14 cellular contexts compared by ENCODE assay signal in genomic region chr2:10473121-10473756, GRCh38. TPM values are rescaled to one million over a fixed set of nuclear protein-coding genes. Genes with fewer than 3 reads are reported as not detected.
DNase-seq lines count a peak whose midpoint lies in the region; ATAC-seq and TF ChIP-seq lines count a peak whose summit lies in the region.
"Had no signal": no experiment of that assay in that cellular context is flagged by ENCODE, and none has a peak within 500 bp of the region (broad histone marks: within the 10 kb centered on the region; RNA-seq: fewer than 3 reads in every experiment).

No MANE protein-coding gene starts in this region.

- TF ChIP-seq POLR2A in spleen (IDR thresholded peaks at IDR 0.05) (no peak), GM18505 (IDR thresholded peaks at IDR 0.05; ENCODE audit: borderline replicate concordance, extremely low read depth, insufficient read depth, insufficient read length) (no peak)

- H3K9me3 ChIP-seq in spleen, result no peaks in the 10 kb centered on the region
- no peaks in the 10 kb centered on the region for H3K9me3 ChIP-seq in PC-3 (ENCODE audit: low read length)
- H3K9me3 ChIP-seq: Caco-2 had no signal

- H3K4me2 ChIP-seq in PC-3 (ENCODE audit: low read length), result no peak overlapping the region

- H3K4me3 ChIP-seq in spleen (no peak overlapping the region), PC-3 (ENCODE audit: low read length) (no peak overlapping the region)
- H3K4me3 ChIP-seq: GM23248, K562 had no signal

- H3K4me1 ChIP-seq in spleen, result peaks cover 0 to 5% (median 0%) of the 10 kb centered on the region in 6 donors
- H3K4me1 ChIP-seq in PC-3 (ENCODE audit: insufficient read depth, low read length), result no peaks in the 10 kb centered on the region

- H3K36me3 ChIP-seq in spleen (no peaks in the 10 kb centered on the region), PC-3 (ENCODE audit: low read depth, low read length) (no peaks in the 10 kb centered on the region)

- no peak overlapping the region for H3K9ac ChIP-seq in PC-3 (ENCODE audit: low read length)
- H3K9ac ChIP-seq: GM23248 had no signal

- H3K27ac ChIP-seq in C4-2B, result peak overlapping the region; percentile 63
- H3K27ac ChIP-seq in VCaP, result peak overlapping the region; percentile 64
- H3K27ac ChIP-seq in spleen, result no peak overlapping the region
- H3K27ac ChIP-seq in PC-3 (ENCODE audit: low read length), result no peak overlapping the region
- H3K27ac ChIP-seq: GM23248 had no signal

- POLR2A ChIA-PET in PC-3 (lab: Charles Lee; ENCODE audit: unreplicated experiment), result no interaction called here

- TF ChIP-seq CTCF in C4-2B (conservative IDR thresholded peaks at IDR 0.05) (no peak), VCaP (conservative IDR thresholded peaks at IDR 0.05) (no peak), spleen (IDR thresholded peaks at IDR 0.05 in 8 of 11, conservative IDR thresholded peaks at IDR 0.05 in 3 of 11) (no peak), PC-3 (conservative IDR thresholded peaks at IDR 0.05; ENCODE audit: low read depth, low read length) (no peak)

- CTCF ChIA-PET in PC-3 (lab: Charles Lee), result no interaction called here

- H3K79me2 ChIP-seq in PC-3 (ENCODE audit: low read length), result no peaks in the 10 kb centered on the region

- no TSS peak for BruUV-seq in PC-3 (replicated peaks; lab: Mats Ljungman, UMichigan)

- no peak overlapping the region for H2AFZ ChIP-seq in PC-3 (ENCODE audit: low read length)
- H2AFZ ChIP-seq: GM23248 had no signal

- ATAC-seq in GM18505 (IDR thresholded peaks at IDR 0.05; ENCODE audit: unreplicated experiment) (no peak), PC-3 (no peak)
- ATAC-seq: K562 had no signal

- H3F3A ChIP-seq in PC-3 (ENCODE audit: low read length, unreplicated experiment), result no peaks in the 10 kb centered on the region

- 79 to 91% (median 82%) methylated on average over 5 of the region's 5 CpGs for WGBS in spleen, 5 donors

- no peaks in the 10 kb centered on the region for H3K9me2 ChIP-seq in PC-3 (replicated peaks; ENCODE audit: low read length)

- intact Hi-C loops in spleen (cut with DNase I; ENCODE audit: low total_unique reads), result no loop called here
- intact Hi-C loops in PC-3 (cut with micrococcal nuclease), result no loop called here

- DNase-seq in mesenteric fat pad (ENCODE audit: low spot score) (peak; percentile 59), spleen (peak; percentile 32), HUDEP-2 (lab: John Stamatoyannopoulos, UW; ENCODE audit: unreplicated experiment in 76 of 76) (no peak), PC-3 (no peak)
- DNase-seq: Caco-2; CD8-positive, alpha-beta memory T cell; DND-41; GDM1; GM23248; H9 had no signal

- H4K20me1 ChIP-seq in PC-3 (ENCODE audit: low read length), result no peaks in the 10 kb centered on the region

- H3K27me3 ChIP-seq in spleen (replicated peaks in 1 of 7) (no peaks in the 10 kb centered on the region), PC-3 (ENCODE audit: low read length) (no peaks in the 10 kb centered on the region)

RNA-seq across cellular contexts. Expression of gene ODC1, which starts 25.1 kb away (rescaled TPM):
- total RNA-seq in mesenteric fat pad (32.8 TPM), spleen (10 to 100 TPM; 28.9 to 84.3 (median 62.8) TPM), PC-3 (2014; rRNA removed) (712 and 714 TPM in 2 replicates)
- polyA plus RNA-seq in spleen, result 10 to 100 TPM; 38.0 to 78.1 (median 65.3) TPM

Comparison
In these comparisons a context has a peak if more than half of its experiments do, and no peak if none do; other contexts are left out.
1. H3K27ac ChIP-seq: peak in C4-2B (single experiment) and VCaP (single experiment); none in spleen (0 of 8) and PC-3 (single experiment).
2. DNase-seq: peak in mesenteric fat pad (single experiment) and spleen (single experiment); none in HUDEP-2 (0 of 76) and PC-3 (single experiment).